ENCODE assay signal across 8 cellular contexts in the genomic region with DNA sequence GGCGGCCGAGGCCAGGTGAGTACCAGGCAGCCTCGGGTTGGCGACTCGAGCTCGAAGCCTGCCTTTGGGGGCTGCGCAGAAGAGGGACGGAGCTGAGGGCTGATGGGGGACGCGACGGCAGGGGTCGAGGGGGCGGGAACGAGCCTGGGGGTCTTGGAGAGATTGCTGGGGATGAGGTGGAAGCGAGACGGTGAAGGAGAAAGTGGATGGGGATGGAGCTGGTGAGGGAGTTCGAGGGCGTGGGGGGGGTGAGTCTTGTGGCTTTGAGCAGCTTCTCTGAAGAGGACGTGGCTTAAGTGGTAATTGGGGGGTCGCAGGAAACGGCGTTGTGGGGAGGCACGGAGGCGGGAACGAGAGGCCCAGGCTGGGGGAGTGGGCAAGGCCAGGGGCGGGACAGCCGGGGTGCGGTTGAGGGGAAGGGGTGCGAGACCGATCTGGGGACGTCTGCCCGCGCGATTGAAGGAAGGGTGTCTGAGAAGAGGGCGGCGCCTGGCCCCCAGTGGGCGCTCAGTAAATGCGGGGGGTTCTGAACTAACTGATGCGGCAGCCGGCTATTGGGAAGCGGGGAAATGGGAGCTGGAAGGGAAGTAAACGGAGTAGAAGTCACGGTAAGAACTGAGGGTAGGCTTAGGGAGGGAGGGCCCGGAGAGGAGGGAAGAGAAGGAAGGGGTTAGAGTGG. TPM values are rescaled to one million over a fixed set of nuclear protein-coding genes. Genes with fewer than 3 reads are reported as not detected.
DNase-seq lines count a peak whose midpoint lies in the region; TF ChIP-seq lines count a peak whose summit lies in the region.

No MANE protein-coding gene starts in this region.

- TF ChIP-seq CTCF in OCI-LY1 (IDR thresholded peaks at IDR 0.05; ENCODE audit: low read length) (no peak), cardiac muscle cell (IDR thresholded peaks at IDR 0.05; ENCODE audit: low read depth, low read length) (no peak)

- H3K27me3 ChIP-seq in OCI-LY1 (ENCODE audit: insufficient read depth, low read length): no peaks in the 10 kb centered on the region
- H3K27me3 ChIP-seq in cardiac muscle cell: no peaks in the 10 kb centered on the region

- no peak overlapping the region for H2AFZ ChIP-seq in OCI-LY1 (ENCODE audit: low read length)

- H3F3A ChIP-seq in OCI-LY1 (ENCODE audit: insufficient read depth, low read length): no peaks in the 10 kb centered on the region

- H3K79me2 ChIP-seq in OCI-LY1 (ENCODE audit: insufficient read depth, low read length): peaks cover 40% of the 10 kb centered on the region

- H3K4me2 ChIP-seq in OCI-LY1 (ENCODE audit: low read length): peak overlapping the region; percentile 86

- DNase-seq in NCI-H1092 treated with DMSO at 0.1 percent for 48 hours (lab: John Stamatoyannopoulos, UW) (peak; percentile 31), NCI-H1092 (lab: John Stamatoyannopoulos, UW) (no peak), activated gamma-delta T cell treated with Interleukin-2 at 50 U/mL for 16 hours (peak; percentile 62), cardiac muscle cell (ENCODE audit: low read depth in 1 of 2, low spot score in 1 of 2) (peak; percentile 31 to 36), retina (peak; percentile 63), SW480 (ENCODE audit: low spot score) (no peak), middle frontal gyrus (ENCODE audit: extremely low spot score, low spot score) (no peak)

- H3K36me3 ChIP-seq in OCI-LY1 (ENCODE audit: insufficient read depth, low read length) (peaks cover 26% of the 10 kb centered on the region), cardiac muscle cell (no peaks in the 10 kb centered on the region)

- H3K4me3 ChIP-seq in OCI-LY1 (ENCODE audit: low read depth, low read length, poor library complexity, severe bottlenecking) (peak overlapping the region; percentile 91), cardiac muscle cell (peak overlapping the region; percentile 88)

- no peaks in the 10 kb centered on the region for H4K20me1 ChIP-seq in OCI-LY1 (ENCODE audit: insufficient read depth, low read length)

- H3K4me1 ChIP-seq in OCI-LY1 (ENCODE audit: insufficient read depth, low read length, severe bottlenecking) (peaks cover 72% of the 10 kb centered on the region), cardiac muscle cell (ENCODE audit: low read depth) (peaks cover 11% of the 10 kb centered on the region)

- H3K9me3 ChIP-seq in OCI-LY1 (ENCODE audit: low read length) (no peaks in the 10 kb centered on the region), cardiac muscle cell (ENCODE audit: low read depth) (no peaks in the 10 kb centered on the region)

- peak overlapping the region; percentile 91 for H3K9ac ChIP-seq in OCI-LY1 (ENCODE audit: low read length)

- no peaks in the 10 kb centered on the region for H3K9me2 ChIP-seq in OCI-LY1 (ENCODE audit: low read depth, low read length)

- peak overlapping the region; percentile 47 for H3K27ac ChIP-seq in OCI-LY1 (ENCODE audit: low read depth, low read length, poor library complexity, severe bottlenecking)
- H3K27ac ChIP-seq in cardiac muscle cell: no peak overlapping the region

RNA-seq across cellular contexts. Expression of gene MYO9B, which starts 0.4 kb away (rescaled TPM):
- total RNA-seq in cardiac muscle cell: 47.9 and 50.8 TPM in 2 replicates
- 17.7 and 20.8 TPM in 2 replicates for polyA plus RNA-seq in cardiac muscle cell

RNA-seq across cellular contexts. Expression of gene HAUS8, which starts 0.7 kb away (rescaled TPM):
- 4.1 and 14.2 TPM in 2 replicates for total RNA-seq in cardiac muscle cell
- 11.5 and 16.3 TPM in 2 replicates for polyA plus RNA-seq in cardiac muscle cell

RNA-seq across cellular contexts. Expression of gene CPAMD8, which starts 49.4 kb away (rescaled TPM):
- total RNA-seq in cardiac muscle cell: 31.8 and 53.4 TPM in 2 replicates
- 18.1 and 27.1 TPM in 2 replicates for polyA plus RNA-seq in cardiac muscle cell

Comparison
In these comparisons a context has a peak if more than half of its experiments do, and no peak if none do; other contexts are left out.
1. DNase-seq: peak in NCI-H1092 treated with DMSO at 0.1 percent for 48 hours (single experiment), activated gamma-delta T cell treated with Interleukin-2 at 50 U/mL for 16 hours (single experiment), cardiac muscle cell (2 of 2) and retina (single experiment); none in NCI-H1092 (single experiment), SW480 (single experiment) and middle frontal gyrus (single experiment).